8 cellular contexts compared by ENCODE assay signal in genomic region chr5:169805527-169805934, GRCh38.
DNase-seq lines count a peak whose midpoint lies in the region; ATAC-seq and TF ChIP-seq lines count a peak whose summit lies in the region.

No MANE protein-coding gene starts in this region.

- H3K36me3 ChIP-seq in mesenchymal stem cell (ENCODE audit: control insufficient read depth in 1 of 2, insufficient read depth in 2 of 2, low read depth in 1 of 2, low read length in 2 of 2) = no peaks in the 10 kb centered on the region

- H3K4me2 ChIP-seq in mesenchymal stem cell (ENCODE audit: low read length, poor library complexity, severe bottlenecking) = no peak overlapping the region

- H3K9ac ChIP-seq in mesenchymal stem cell (ENCODE audit: low read length) = peak overlapping the region; percentile 46

- no peak overlapping the region for H3K23ac ChIP-seq in mesenchymal stem cell (ENCODE audit: low read length in 2 of 2)

- H3K27ac ChIP-seq in mesenchymal stem cell (ENCODE audit: low read length, poor library complexity, severe bottlenecking) = no peak overlapping the region

- TF ChIP-seq POLR2A in GM18526 (IDR thresholded peaks at IDR 0.05; ENCODE audit: extremely low read depth, insufficient read length) = peak; percentile 25

- in situ Hi-C loops in ACHN (cut with HindIII; ENCODE audit: low pct_ligation_motif_present, low pct_unique_long_range_greater_than_20kb, low sequenced_read_pairs) = no loop called here

- H2AFZ ChIP-seq in mesenchymal stem cell (ENCODE audit: low read depth, low read length) = peak overlapping the region; percentile 73

- H2BK12ac ChIP-seq in mesenchymal stem cell (ENCODE audit: low read length in 2 of 2) = peak overlapping the region; percentile 71 to 90

- H4K8ac ChIP-seq in mesenchymal stem cell (ENCODE audit: low read length) = peak overlapping the region; percentile 82

- peaks cover 2% of the 10 kb centered on the region for H3K4me1 ChIP-seq in mesenchymal stem cell (ENCODE audit: control insufficient read depth, insufficient read depth, low read depth, low read length)

- H3K4ac ChIP-seq in mesenchymal stem cell (ENCODE audit: low read depth in 1 of 2, low read length in 2 of 2) = peak overlapping the region; percentile 85 to 89

- peak overlapping the region; percentile 21 for H2BK120ac ChIP-seq in mesenchymal stem cell (ENCODE audit: low read depth, low read length)

- peak overlapping the region; percentile 97 for H2BK15ac ChIP-seq in mesenchymal stem cell (ENCODE audit: low read depth, poor library complexity, severe bottlenecking)

- peak; percentile 80 for ATAC-seq in HG02642 (IDR thresholded peaks at IDR 0.05; ENCODE audit: poor library complexity, unreplicated experiment)
- ATAC-seq in activated CD4-positive, CD25-positive, alpha-beta regulatory T cell treated with anti-CD3 and anti-CD28 coated beads, Interleukin-2, amount 50 U/mL, for 24 hours = peak; percentile 81 to 84

- H2AK5ac ChIP-seq in mesenchymal stem cell (ENCODE audit: low read length, severe bottlenecking) = no peak overlapping the region

- peak overlapping the region; percentile 82 for H4K91ac ChIP-seq in mesenchymal stem cell (ENCODE audit: low read length)

- no peaks in the 10 kb centered on the region for H3K79me1 ChIP-seq in mesenchymal stem cell (replicated peaks; ENCODE audit: low read length, poor library complexity, severe bottlenecking)

- peak overlapping the region; percentile 72 to 90 for H3K18ac ChIP-seq in mesenchymal stem cell (ENCODE audit: low read depth in 1 of 2, low read length in 2 of 2)

- H3K27me3 ChIP-seq in mesenchymal stem cell (ENCODE audit: control insufficient read depth in 1 of 2, insufficient read depth in 1 of 2, low read length in 2 of 2) = peaks cover 0 to 3% of the 10 kb centered on the region in 2 experiments

- WGBS in mesenchymal stem cell = 52% methylated on average over 5 of the region's 5 CpGs

- H3K4me3 ChIP-seq in mesenchymal stem cell (ENCODE audit: insufficient read depth in 1 of 2, low read depth in 1 of 2, low read length in 2 of 2) = no peak overlapping the region

- H2BK5ac ChIP-seq in mesenchymal stem cell (ENCODE audit: low read depth, low read length, poor library complexity, severe bottlenecking) = no peak overlapping the region

- peak overlapping the region in 1 of 2 experiments; percentile 87 for H3K14ac ChIP-seq in mesenchymal stem cell (ENCODE audit: low read length in 2 of 2)

- no peaks in the 10 kb centered on the region for H3K9me3 ChIP-seq in mesenchymal stem cell (ENCODE audit: control insufficient read depth, low read length)

- no peak for DNase-seq in mesenchymal stem cell
- no peak for DNase-seq in NCI-H1105 (lab: John Stamatoyannopoulos, UW)
- DNase-seq in NCI-H2029 treated with DMSO at 0.1 percent for 48 hours (lab: John Stamatoyannopoulos, UW) = no peak
- DNase-seq in epidermal melanocyte (ENCODE audit: insufficient read length, low spot score) = no peak
- no peak for DNase-seq in ACHN
